Comparison of ENCODE assay signal across 1 cellular context in the genomic region with DNA sequence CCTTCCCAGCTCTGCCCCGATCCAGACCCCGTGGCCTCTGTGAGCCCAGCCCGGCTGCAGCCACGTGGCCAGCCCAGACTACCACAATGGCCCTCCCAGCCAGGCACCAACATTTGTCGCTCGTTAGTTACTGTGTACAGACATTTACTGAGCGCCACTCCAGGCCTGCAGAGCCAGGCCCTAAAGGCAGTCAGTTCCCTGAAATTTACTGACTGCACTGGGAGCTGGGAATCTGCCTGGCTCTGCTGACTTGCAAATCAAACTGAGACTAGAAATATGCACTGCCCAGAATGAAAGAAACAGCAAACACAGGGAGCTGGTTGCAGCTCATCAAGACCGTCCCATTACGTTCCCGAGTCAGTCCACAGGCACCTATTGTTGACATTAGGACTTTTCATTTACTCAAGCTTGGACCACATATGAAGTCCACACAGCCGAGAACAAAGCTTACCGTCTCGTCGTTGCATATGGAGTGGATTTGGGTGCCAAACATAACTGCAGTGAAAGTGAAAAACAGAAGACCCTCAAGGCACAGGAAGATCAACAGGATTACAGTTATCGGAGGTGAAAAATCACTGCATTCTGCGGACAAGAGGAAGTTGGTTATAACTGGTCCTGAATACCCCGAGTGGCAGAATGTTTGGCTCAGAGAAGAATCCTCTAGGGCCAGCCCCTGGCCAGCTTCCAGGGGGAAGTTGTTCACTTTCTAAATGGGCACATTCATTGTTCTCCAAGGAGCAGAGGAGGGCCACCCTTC.
TF ChIP-seq lines count a peak whose summit lies in the region.

No MANE protein-coding gene starts in this region.

TF ChIP-seq in HepG2, 621 proteins besides CTCF, POLR2A, EP300 and RAD21 (continued from another document and continues in another):
- TF ChIP-seq NAIF1 (CRISPR knock-in tag; IDR thresholded peaks at IDR 0.05; ENCODE audit: borderline replicate concordance) (no peak), ZNF644 (CRISPR knock-in tag; IDR thresholded peaks at IDR 0.05; ENCODE audit: low read depth) (peak; percentile 74; the same call in 1 of the 2 replicates), ZNF431 (CRISPR knock-in tag; IDR thresholded peaks at IDR 0.05; ENCODE audit: borderline replicate concordance, low read depth) (0 out of 2 replicates have a peak, but pooled peaks have one; percentile 20), MEIS2 (CRISPR knock-in tag; IDR thresholded peaks at IDR 0.05) (0 out of 2 replicates have a peak, but pooled peaks have one; percentile 28), ZNF777 (CRISPR knock-in tag; IDR thresholded peaks at IDR 0.05) (0 out of 2 replicates have a peak, but pooled peaks have one; percentile 31), NCOA2 (CRISPR knock-in tag; IDR thresholded peaks at IDR 0.05) (peak; percentile 40; the same call in 1 of the 2 replicates), SOX6 (IDR thresholded peaks at IDR 0.05) (no peak), SOX6 (CRISPR knock-in tag; IDR thresholded peaks at IDR 0.05) (peak; percentile 89), PHF21A (CRISPR knock-in tag; IDR thresholded peaks at IDR 0.05) (peak; percentile 93), DZIP1 (CRISPR knock-in tag; IDR thresholded peaks at IDR 0.05) (no peak), GZF1 (CRISPR knock-in tag; IDR thresholded peaks at IDR 0.05) (peak; percentile 57; the same call in 1 of the 2 replicates), KAT7 (CRISPR knock-in tag; IDR thresholded peaks at IDR 0.05; ENCODE audit: borderline replicate concordance) (no peak), CREB1 (IDR thresholded peaks at IDR 0.05) (no peak), CREB1 (CRISPR knock-in tag; IDR thresholded peaks at IDR 0.05) (no peak), ZNF138 (CRISPR knock-in tag; IDR thresholded peaks at IDR 0.05; ENCODE audit: low read depth) (no peak), POLR2G (IDR thresholded peaks at IDR 0.05; ENCODE audit: low read depth, low read length) (no peak), ZNF121 (CRISPR knock-in tag; IDR thresholded peaks at IDR 0.05) (no peak), ZSCAN22 (CRISPR knock-in tag; IDR thresholded peaks at IDR 0.05) (no peak), GMEB1 (CRISPR knock-in tag; IDR thresholded peaks at IDR 0.05; ENCODE audit: borderline replicate concordance) (no peak), ZNF124 (CRISPR knock-in tag; IDR thresholded peaks at IDR 0.05) (peak; percentile 78; the same call in 1 of the 2 replicates), RBAK (CRISPR knock-in tag; IDR thresholded peaks at IDR 0.05) (no peak), NR3C1 (CRISPR knock-in tag; IDR thresholded peaks at IDR 0.05) (no peak), TFAP4 (IDR thresholded peaks at IDR 0.05; ENCODE audit: borderline replicate concordance, low read depth) (peak; percentile 63; the same call in 1 of the 2 replicates), MAF1 (CRISPR knock-in tag; IDR thresholded peaks at IDR 0.05; ENCODE audit: borderline replicate concordance) (no peak), ZNF253 (CRISPR knock-in tag; IDR thresholded peaks at IDR 0.05; ENCODE audit: borderline replicate concordance) (no peak), ZNF737 (CRISPR knock-in tag; IDR thresholded peaks at IDR 0.05; ENCODE audit: borderline replicate concordance) (no peak), NR1H2 (CRISPR knock-in tag; IDR thresholded peaks at IDR 0.05; ENCODE audit: borderline replicate concordance, low read depth) (no peak), TMF1 (CRISPR knock-in tag; IDR thresholded peaks at IDR 0.05; ENCODE audit: low read depth) (no peak; the same call in 1 of the 2 replicates), MAZ (IDR thresholded peaks at IDR 0.05; ENCODE audit: borderline replicate concordance, low read depth, low read length) (no peak; the same call in 1 of the 2 replicates), MAZ (CRISPR knock-in tag; IDR thresholded peaks at IDR 0.05; ENCODE audit: low read depth) (no peak), MYC (CRISPR knock-in tag; IDR thresholded peaks at IDR 0.05; ENCODE audit: borderline replicate concordance) (peak; percentile 80), ZNF670 (CRISPR knock-in tag; IDR thresholded peaks at IDR 0.05; ENCODE audit: borderline replicate concordance) (no peak), MLLT10 (CRISPR knock-in tag; IDR thresholded peaks at IDR 0.05) (no peak), CERS6 (CRISPR knock-in tag; IDR thresholded peaks at IDR 0.05) (no peak), ETV6 (CRISPR knock-in tag; conservative IDR thresholded peaks at IDR 0.05) (no peak), HES4 (CRISPR knock-in tag; IDR thresholded peaks at IDR 0.05; ENCODE audit: borderline replicate concordance) (no peak), ZNF75D (CRISPR knock-in tag; IDR thresholded peaks at IDR 0.05; ENCODE audit: borderline replicate concordance) (no peak), NFATC3 (CRISPR knock-in tag; IDR thresholded peaks at IDR 0.05) (no peak), HNF4A (CRISPR knock-in tag; IDR thresholded peaks at IDR 0.05) (peak; percentile 72), ZNF629 (CRISPR knock-in tag; conservative IDR thresholded peaks at IDR 0.05) (peak; percentile 33; the same call in 1 of the 2 replicates), SAP130 (CRISPR knock-in tag; IDR thresholded peaks at IDR 0.05; ENCODE audit: low read depth) (peak; percentile 88), ATF7-NPFF (CRISPR knock-in tag; IDR thresholded peaks at IDR 0.05; ENCODE audit: low read depth) (no peak), SMAD3 (CRISPR knock-in tag; IDR thresholded peaks at IDR 0.05) (0 out of 2 replicates have a peak, but pooled peaks have one; percentile 24), ELF3 (CRISPR knock-in tag; IDR thresholded peaks at IDR 0.05) (peak; percentile 54), TBX3 (IDR thresholded peaks at IDR 0.05; ENCODE audit: borderline replicate concordance) (no peak), KMT2B (CRISPR knock-in tag; IDR thresholded peaks at IDR 0.05) (no peak), HDAC2 (CRISPR knock-in tag; IDR thresholded peaks at IDR 0.05) (peak; percentile 93)
- TF ChIP-seq, protein P1, sequence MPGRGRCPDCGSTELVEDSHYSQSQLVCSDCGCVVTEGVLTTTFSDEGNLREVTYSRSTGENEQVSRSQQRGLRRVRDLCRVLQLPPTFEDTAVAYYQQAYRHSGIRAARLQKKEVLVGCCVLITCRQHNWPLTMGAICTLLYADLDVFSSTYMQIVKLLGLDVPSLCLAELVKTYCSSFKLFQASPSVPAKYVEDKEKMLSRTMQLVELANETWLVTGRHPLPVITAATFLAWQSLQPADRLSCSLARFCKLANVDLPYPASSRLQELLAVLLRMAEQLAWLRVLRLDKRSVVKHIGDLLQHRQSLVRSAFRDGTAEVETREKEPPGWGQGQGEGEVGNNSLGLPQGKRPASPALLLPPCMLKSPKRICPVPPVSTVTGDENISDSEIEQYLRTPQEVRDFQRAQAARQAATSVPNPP (CRISPR knock-in tag; IDR thresholded peaks at IDR 0.05): no peak
- TF ChIP-seq, protein P2, sequence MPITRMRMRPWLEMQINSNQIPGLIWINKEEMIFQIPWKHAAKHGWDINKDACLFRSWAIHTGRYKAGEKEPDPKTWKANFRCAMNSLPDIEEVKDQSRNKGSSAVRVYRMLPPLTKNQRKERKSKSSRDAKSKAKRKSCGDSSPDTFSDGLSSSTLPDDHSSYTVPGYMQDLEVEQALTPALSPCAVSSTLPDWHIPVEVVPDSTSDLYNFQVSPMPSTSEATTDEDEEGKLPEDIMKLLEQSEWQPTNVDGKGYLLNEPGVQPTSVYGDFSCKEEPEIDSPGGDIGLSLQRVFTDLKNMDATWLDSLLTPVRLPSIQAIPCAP (CRISPR knock-in tag; IDR thresholded peaks at IDR 0.05; ENCODE audit: low read depth): no peak
- TF ChIP-seq, protein P3, sequence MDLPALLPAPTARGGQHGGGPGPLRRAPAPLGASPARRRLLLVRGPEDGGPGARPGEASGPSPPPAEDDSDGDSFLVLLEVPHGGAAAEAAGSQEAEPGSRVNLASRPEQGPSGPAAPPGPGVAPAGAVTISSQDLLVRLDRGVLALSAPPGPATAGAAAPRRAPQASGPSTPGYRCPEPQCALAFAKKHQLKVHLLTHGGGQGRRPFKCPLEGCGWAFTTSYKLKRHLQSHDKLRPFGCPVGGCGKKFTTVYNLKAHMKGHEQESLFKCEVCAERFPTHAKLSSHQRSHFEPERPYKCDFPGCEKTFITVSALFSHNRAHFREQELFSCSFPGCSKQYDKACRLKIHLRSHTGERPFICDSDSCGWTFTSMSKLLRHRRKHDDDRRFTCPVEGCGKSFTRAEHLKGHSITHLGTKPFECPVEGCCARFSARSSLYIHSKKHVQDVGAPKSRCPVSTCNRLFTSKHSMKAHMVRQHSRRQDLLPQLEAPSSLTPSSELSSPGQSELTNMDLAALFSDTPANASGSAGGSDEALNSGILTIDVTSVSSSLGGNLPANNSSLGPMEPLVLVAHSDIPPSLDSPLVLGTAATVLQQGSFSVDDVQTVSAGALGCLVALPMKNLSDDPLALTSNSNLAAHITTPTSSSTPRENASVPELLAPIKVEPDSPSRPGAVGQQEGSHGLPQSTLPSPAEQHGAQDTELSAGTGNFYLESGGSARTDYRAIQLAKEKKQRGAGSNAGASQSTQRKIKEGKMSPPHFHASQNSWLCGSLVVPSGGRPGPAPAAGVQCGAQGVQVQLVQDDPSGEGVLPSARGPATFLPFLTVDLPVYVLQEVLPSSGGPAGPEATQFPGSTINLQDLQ (CRISPR knock-in tag; IDR thresholded peaks at IDR 0.05): no peak
- TF ChIP-seq, protein P4, sequence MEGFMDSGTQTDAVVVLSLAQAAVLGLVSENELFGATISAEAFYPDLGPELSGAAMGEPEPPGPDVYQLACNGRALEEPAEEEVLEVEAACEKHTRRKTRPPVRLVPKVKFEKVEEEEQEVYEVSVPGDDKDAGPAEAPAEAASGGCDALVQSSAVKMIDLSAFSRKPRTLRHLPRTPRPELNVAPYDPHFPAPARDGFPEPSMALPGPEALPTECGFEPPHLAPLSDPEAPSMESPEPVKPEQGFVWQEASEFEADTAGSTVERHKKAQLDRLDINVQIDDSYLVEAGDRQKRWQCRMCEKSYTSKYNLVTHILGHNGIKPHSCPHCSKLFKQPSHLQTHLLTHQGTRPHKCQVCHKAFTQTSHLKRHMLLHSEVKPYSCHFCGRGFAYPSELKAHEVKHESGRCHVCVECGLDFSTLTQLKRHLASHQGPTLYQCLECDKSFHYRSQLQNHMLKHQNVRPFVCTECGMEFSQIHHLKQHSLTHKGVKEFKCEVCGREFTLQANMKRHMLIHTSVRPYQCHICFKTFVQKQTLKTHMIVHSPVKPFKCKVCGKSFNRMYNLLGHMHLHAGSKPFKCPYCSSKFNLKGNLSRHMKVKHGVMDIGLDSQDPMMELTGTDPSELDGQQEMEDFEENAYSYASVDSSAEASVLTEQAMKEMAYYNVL (CRISPR knock-in tag; IDR thresholded peaks at IDR 0.05; ENCODE audit: borderline replicate concordance): 0 out of 2 replicates have a peak, but pooled peaks have one; percentile 43
- TF ChIP-seq, protein P5, sequence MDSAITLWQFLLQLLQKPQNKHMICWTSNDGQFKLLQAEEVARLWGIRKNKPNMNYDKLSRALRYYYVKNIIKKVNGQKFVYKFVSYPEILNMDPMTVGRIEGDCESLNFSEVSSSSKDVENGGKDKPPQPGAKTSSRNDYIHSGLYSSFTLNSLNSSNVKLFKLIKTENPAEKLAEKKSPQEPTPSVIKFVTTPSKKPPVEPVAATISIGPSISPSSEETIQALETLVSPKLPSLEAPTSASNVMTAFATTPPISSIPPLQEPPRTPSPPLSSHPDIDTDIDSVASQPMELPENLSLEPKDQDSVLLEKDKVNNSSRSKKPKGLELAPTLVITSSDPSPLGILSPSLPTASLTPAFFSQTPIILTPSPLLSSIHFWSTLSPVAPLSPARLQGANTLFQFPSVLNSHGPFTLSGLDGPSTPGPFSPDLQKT (CRISPR knock-in tag; IDR thresholded peaks at IDR 0.05; ENCODE audit: borderline replicate concordance): no peak
